8 cellular contexts compared by ENCODE assay signal in genomic region chr6:5850848-5851255, GRCh38.
DNase-seq lines count a peak whose midpoint lies in the region; ATAC-seq, FAIRE-seq and TF ChIP-seq lines count a peak whose summit lies in the region.

No MANE protein-coding gene starts in this region.

- no peak overlapping the region for H3K18ac ChIP-seq in mesendoderm (ENCODE audit: low read length)

- no peak overlapping the region for H4K8ac ChIP-seq in mesendoderm (ENCODE audit: low read depth, low read length)

- peak overlapping the region; percentile 5 for H3K4me2 ChIP-seq in mesendoderm (ENCODE audit: low read length)

- H4K5ac ChIP-seq in mesendoderm (ENCODE audit: low read length): no peak overlapping the region

- WGBS in mesendoderm (ENCODE audit: extremely low coverage, insufficient coverage, low lambda C conversion rate): no CpG with 5 or more reads among the region's 16 CpGs

- no peak for TF ChIP-seq CTCF in astrocyte of the spinal cord (IDR thresholded peaks at IDR 0.05; ENCODE audit: low read depth, low read length)

- no peaks in the 10 kb centered on the region for H3K36me3 Mint-ChIP-seq in CD4-positive, CD25-positive, alpha-beta regulatory T cell

- H3K23ac ChIP-seq in mesendoderm (ENCODE audit: low read length): no peak overlapping the region

- peak overlapping the region in 2 of 3 donors; percentile 39 to 81 for H3K27ac Mint-ChIP-seq in CD4-positive, CD25-positive, alpha-beta regulatory T cell

- peaks cover 9 to 12% (median 9%) of the 10 kb centered on the region in 4 donors for H3K4me1 Mint-ChIP-seq in CD4-positive, CD25-positive, alpha-beta regulatory T cell

- H2AK5ac ChIP-seq in mesendoderm (ENCODE audit: low read length): no peak overlapping the region

- no peak for FAIRE-seq in RCC 7860 (lab: Jason Lieb, UNC)

- no peaks in the 10 kb centered on the region for H3K79me2 ChIP-seq in mesendoderm (ENCODE audit: control insufficient read depth, insufficient read depth, low read length)

- no peak overlapping the region for H3K9ac ChIP-seq in mesendoderm (ENCODE audit: low read length)

- no peak overlapping the region for H2BK120ac ChIP-seq in mesendoderm (ENCODE audit: low read depth, low read length)

- H3K27me3 ChIP-seq in CD4-positive, CD25-positive, alpha-beta regulatory T cell (ENCODE audit: control insufficient read depth, insufficient read depth, low read length): no peaks in the 10 kb centered on the region
- H3K27me3 ChIP-seq in mesendoderm (ENCODE audit: insufficient read depth, low read length, poor library complexity): peaks cover 16% of the 10 kb centered on the region
- H3K27me3 ChIP-seq in HAP-1 (ENCODE audit: low read depth): no peaks in the 10 kb centered on the region; the same call in 1 of the 2 replicates

- H3K56ac ChIP-seq in mesendoderm (ENCODE audit: low read length): peak overlapping the region; percentile 0

- peak overlapping the region; percentile 62 for H3K4me3 ChIP-seq in CD4-positive, CD25-positive, alpha-beta regulatory T cell (ENCODE audit: low read depth, low read length)
- H3K4me3 ChIP-seq in astrocyte of the spinal cord (ENCODE audit: low read depth, low read length) (peak overlapping the region; percentile 12), mesendoderm (ENCODE audit: low read length) (no peak overlapping the region), HAP-1 (no peak overlapping the region)

- no peaks in the 10 kb centered on the region for H3K9me3 ChIP-seq in CD4-positive, CD25-positive, alpha-beta regulatory T cell (ENCODE audit: control insufficient read depth in 2 of 2, low read length in 2 of 2)
- no peaks in the 10 kb centered on the region for H3K9me3 ChIP-seq in HAP-1

- H3K4me3 Mint-ChIP-seq in CD4-positive, CD25-positive, alpha-beta regulatory T cell: peak overlapping the region; percentile 38 to 87 (median 78)

- no peak overlapping the region for H3K4ac ChIP-seq in mesendoderm (ENCODE audit: low read depth, low read length)

- ATAC-seq in CD4-positive, CD25-positive, alpha-beta regulatory T cell (ENCODE audit: low read depth in 2 of 2): peak in 1 of 2 donors; percentile 27
- peak; percentile 10 for ATAC-seq in HG02623 (IDR thresholded peaks at IDR 0.05; ENCODE audit: unreplicated experiment)

- H3K27ac ChIP-seq in CD4-positive, CD25-positive, alpha-beta regulatory T cell (ENCODE audit: insufficient read depth, low read length, poor library complexity, severe bottlenecking): no peak overlapping the region
- H3K27ac ChIP-seq in mesendoderm (ENCODE audit: low read depth, low read length): no peak overlapping the region

- H2BK15ac ChIP-seq in mesendoderm (replicated peaks; ENCODE audit: low read depth): no peak overlapping the region

- no peak overlapping the region for H2BK5ac ChIP-seq in mesendoderm (ENCODE audit: low read length)

- in situ Hi-C loops in astrocyte of the spinal cord (cut with HindIII; ENCODE audit: low sequenced_read_pairs) (no loop called here), HAP-1 (cut with MboI; ENCODE audit: low sequenced_read_pairs) (no loop called here), ACHN (cut with HindIII; ENCODE audit: low pct_ligation_motif_present, low pct_unique_long_range_greater_than_20kb, low sequenced_read_pairs) (no loop called here)

- no peaks in the 10 kb centered on the region for H3K36me3 ChIP-seq in CD4-positive, CD25-positive, alpha-beta regulatory T cell (ENCODE audit: control insufficient read depth, insufficient read depth, low read length)
- H3K36me3 ChIP-seq in mesendoderm (ENCODE audit: control insufficient read depth, insufficient read depth, low read length): no peaks in the 10 kb centered on the region
- no peaks in the 10 kb centered on the region for H3K36me3 ChIP-seq in HAP-1 (replicated peaks)

- H3K79me1 ChIP-seq in mesendoderm (ENCODE audit: low read length): no peaks in the 10 kb centered on the region

- H3K27me3 Mint-ChIP-seq in CD4-positive, CD25-positive, alpha-beta regulatory T cell: peaks cover 24% of the 10 kb centered on the region

- H3K4me1 ChIP-seq in CD4-positive, CD25-positive, alpha-beta regulatory T cell (ENCODE audit: control insufficient read depth, insufficient read depth, low read length, poor library complexity, severe bottlenecking): peaks cover 13% of the 10 kb centered on the region
- H3K4me1 ChIP-seq in mesendoderm (ENCODE audit: control insufficient read depth, low read depth, low read length) (no peaks in the 10 kb centered on the region), HAP-1 (no peaks in the 10 kb centered on the region)

- H3K9me3 Mint-ChIP-seq in CD4-positive, CD25-positive, alpha-beta regulatory T cell: peaks cover 0 to 3% (median 0%) of the 10 kb centered on the region in 7 donors

- no peak for DNase-seq in CD4-positive, CD25-positive, alpha-beta regulatory T cell
- DNase-seq in astrocyte of the spinal cord (ENCODE audit: low read depth, low spot score): no peak
- peak; percentile 65 for DNase-seq in mesendoderm
- no peak for DNase-seq in HAP-1 (ENCODE audit: low spot score in 2 of 2)
- DNase-seq in RCC 7860 (ENCODE audit: low spot score): no peak
- DNase-seq in medulla oblongata (ENCODE audit: extremely low spot score): no peak
- DNase-seq in ACHN: no peak

Comparison
In these comparisons a context has a peak if more than half of its experiments do, and no peak if none do; other contexts are left out.
1. H3K4me3 ChIP-seq: peak in CD4-positive, CD25-positive, alpha-beta regulatory T cell (single experiment) and astrocyte of the spinal cord (single experiment); none in mesendoderm (single experiment) and HAP-1 (single experiment).